Comparison of ENCODE assay signal across 8 cellular contexts in genomic region chr4:6674500-6675149, GRCh38. TPM values are rescaled to one million over a fixed set of nuclear protein-coding genes. Genes with fewer than 3 reads are reported as not detected.
DNase-seq lines count a peak whose midpoint lies in the region; ATAC-seq, FAIRE-seq and TF ChIP-seq lines count a peak whose summit lies in the region.

No MANE protein-coding gene starts in this region.

- peak overlapping the region in 1 of 2 experiments; percentile 40 for H3K4ac ChIP-seq in mesenchymal stem cell (ENCODE audit: low read depth in 1 of 2, low read length in 2 of 2)

- peaks cover 25% of the 10 kb centered on the region for H3K79me1 ChIP-seq in mesenchymal stem cell (replicated peaks; ENCODE audit: low read length, poor library complexity, severe bottlenecking)

- H3K4me1 Mint-ChIP-seq in stimulated activated naive CD8-positive, alpha-beta T cell treated with anti-CD3 and anti-CD28 coated beads, Interleukin-15, amount 100 ng/mL, for 72 hours = peaks cover 64% of the 10 kb centered on the region

- TF ChIP-seq CTCF in NB4 (IDR thresholded peaks at IDR 0.05; ENCODE audit: low read depth, low read length) (peak; percentile 50), coronary artery (IDR thresholded peaks at IDR 0.05) (no peak)

- H3K9me3 ChIP-seq in mesenchymal stem cell (ENCODE audit: control insufficient read depth, low read length) = no peaks in the 10 kb centered on the region

- peak overlapping the region; percentile 76 to 85 for H3K4me3 Mint-ChIP-seq in stimulated activated naive CD8-positive, alpha-beta T cell treated with anti-CD3 and anti-CD28 coated beads, Interleukin-15, amount 100 ng/mL, for 72 hours

- no peak for TF ChIP-seq POLR2A in NB4 (IDR thresholded peaks at IDR 0.05; ENCODE audit: extremely low read depth, insufficient read length)

- WGBS in mesenchymal stem cell = 8% methylated on average over 40 of the region's 40 CpGs

- H2BK5ac ChIP-seq in mesenchymal stem cell (ENCODE audit: low read depth, low read length, poor library complexity, severe bottlenecking) = no peak overlapping the region

- ATAC-seq in HG02623 (IDR thresholded peaks at IDR 0.05; ENCODE audit: unreplicated experiment) = peak; percentile 24
- peak; percentile 58 for ATAC-seq in stimulated activated naive CD8-positive, alpha-beta T cell treated with anti-CD3 and anti-CD28 coated beads, Interleukin-15, amount 100 ng/mL, for 72 hours

- no peaks in the 10 kb centered on the region for H3K27me3 ChIP-seq in mesenchymal stem cell (ENCODE audit: control insufficient read depth in 1 of 2, insufficient read depth in 1 of 2, low read length in 2 of 2)

- H3K27ac Mint-ChIP-seq in stimulated activated naive CD8-positive, alpha-beta T cell treated with anti-CD3 and anti-CD28 coated beads, Interleukin-15, amount 100 ng/mL, for 72 hours = peak overlapping the region; percentile 86 to 97

- no peaks in the 10 kb centered on the region for H3K9me3 Mint-ChIP-seq in stimulated activated naive CD8-positive, alpha-beta T cell treated with anti-CD3 and anti-CD28 coated beads, Interleukin-15, amount 100 ng/mL, for 72 hours

- peaks cover 14 to 30% of the 10 kb centered on the region in 2 experiments for H3K36me3 ChIP-seq in mesenchymal stem cell (ENCODE audit: control insufficient read depth in 1 of 2, insufficient read depth in 2 of 2, low read depth in 1 of 2, low read length in 2 of 2)

- H3K18ac ChIP-seq in mesenchymal stem cell (ENCODE audit: low read depth in 1 of 2, low read length in 2 of 2) = peak overlapping the region; percentile 33 to 79

- H3K4me1 ChIP-seq in mesenchymal stem cell (ENCODE audit: control insufficient read depth, insufficient read depth, low read depth, low read length) = peaks cover 17% of the 10 kb centered on the region

- H3K27ac ChIP-seq in coronary artery (peak overlapping the region; percentile 63 to 88), mesenchymal stem cell (ENCODE audit: low read length, poor library complexity, severe bottlenecking) (no peak overlapping the region)

- peak overlapping the region; percentile 31 for H2BK15ac ChIP-seq in mesenchymal stem cell (ENCODE audit: low read depth, poor library complexity, severe bottlenecking)

- peak overlapping the region in 1 of 2 experiments; percentile 47 for H2BK12ac ChIP-seq in mesenchymal stem cell (ENCODE audit: low read length in 2 of 2)

- H4K8ac ChIP-seq in mesenchymal stem cell (ENCODE audit: low read length) = no peak overlapping the region

- H3K4me2 ChIP-seq in mesenchymal stem cell (ENCODE audit: low read length, poor library complexity, severe bottlenecking) = peak overlapping the region; percentile 83

- peak overlapping the region in 1 of 2 experiments; percentile 68 for H3K14ac ChIP-seq in mesenchymal stem cell (ENCODE audit: low read length in 2 of 2)

- no peak overlapping the region for H4K91ac ChIP-seq in mesenchymal stem cell (ENCODE audit: low read length)

- H2BK120ac ChIP-seq in mesenchymal stem cell (ENCODE audit: low read depth, low read length) = peak overlapping the region; percentile 59

- H3K4me3 ChIP-seq in NB4 (ENCODE audit: low read depth, low read length) (peak overlapping the region; percentile 74), coronary artery (peak overlapping the region; percentile 90), mesenchymal stem cell (ENCODE audit: insufficient read depth in 1 of 2, low read depth in 1 of 2, low read length in 2 of 2) (peak overlapping the region; percentile 83 to 99)

- H3K9ac ChIP-seq in mesenchymal stem cell (ENCODE audit: low read length) = peak overlapping the region; percentile 89

- DNase-seq in GM18507 (ENCODE audit: extremely low spot score, insufficient read length, low read depth) = no peak
- DNase-seq in NB4 (ENCODE audit: low read depth) = peak; percentile 82
- DNase-seq in activated CD4-positive, CD25-positive, alpha-beta regulatory T cell (lab: John Stamatoyannopoulos, UW) = peak in 3 of 4 experiments; percentile 20 to 48 (median 41)
- DNase-seq in coronary artery (ENCODE audit: low spot score) = no peak
- DNase-seq in mesenchymal stem cell = peak; percentile 39
- DNase-seq in stimulated activated naive CD8-positive, alpha-beta T cell treated with anti-CD3 and anti-CD28 coated beads, Interleukin-15, amount 100 ng/mL, for 72 hours = peak; percentile 59 to 76
- no peak for DNase-seq in urothelium cell line (ENCODE audit: low spot score)

- peak overlapping the region; percentile 20 for H2AFZ ChIP-seq in mesenchymal stem cell (ENCODE audit: low read depth, low read length)

- H3K27me3 Mint-ChIP-seq in stimulated activated naive CD8-positive, alpha-beta T cell treated with anti-CD3 and anti-CD28 coated beads, Interleukin-15, amount 100 ng/mL, for 72 hours = no peaks in the 10 kb centered on the region

- peak overlapping the region; percentile 7 for H2AK5ac ChIP-seq in mesenchymal stem cell (ENCODE audit: low read length, severe bottlenecking)

- FAIRE-seq in GM18507 (lab: Jason Lieb, UNC) (peak; percentile 87), urothelium cell line (lab: Jason Lieb, UNC) (no peak)

- peak overlapping the region in 1 of 2 experiments; percentile 5 for H3K23ac ChIP-seq in mesenchymal stem cell (ENCODE audit: low read length in 2 of 2)

RNA-seq across cellular contexts. Expression of gene S100P, which starts 19.1 kb away (rescaled TPM):
- polyA plus RNA-seq in mesenchymal stem cell (2013, experiment 1 of 2) = not detected
- polyA plus RNA-seq in mesenchymal stem cell (2013, experiment 2 of 2) = not detected

RNA-seq across cellular contexts. Expression of gene MRFAP1, which starts 34.1 kb away (rescaled TPM):
- 265 TPM for polyA plus RNA-seq in mesenchymal stem cell (2013, experiment 1 of 2)
- polyA plus RNA-seq in mesenchymal stem cell (2013, experiment 2 of 2) = 268 TPM

RNA-seq across cellular contexts. Expression of gene MRFAP1L1, which starts 35.0 kb away (rescaled TPM):
- polyA plus RNA-seq in mesenchymal stem cell (2013, experiment 1 of 2) = 41.0 TPM
- 43.0 TPM for polyA plus RNA-seq in mesenchymal stem cell (2013, experiment 2 of 2)

RNA-seq across cellular contexts. Expression of gene BLOC1S4, which starts 41.3 kb away (rescaled TPM):
- polyA plus RNA-seq in mesenchymal stem cell (2013, experiment 1 of 2) = 19.9 TPM
- 19.9 TPM for polyA plus RNA-seq in mesenchymal stem cell (2013, experiment 2 of 2)

Comparison
In these comparisons a context has a peak if more than half of its experiments do, and no peak if none do; other contexts are left out.
1. DNase-seq: peak in NB4 (single experiment), activated CD4-positive, CD25-positive, alpha-beta regulatory T cell (3 of 4), mesenchymal stem cell (single experiment) and stimulated activated naive CD8-positive, alpha-beta T cell treated with anti-CD3 and anti-CD28 coated beads, Interleukin-15, amount 100 ng/mL, for 72 hours (2 of 2); none in GM18507 (single experiment), coronary artery (single experiment) and urothelium cell line (single experiment).
2. Peak in every context shown above with its lines, with median percentiles within 50 percentile points of each other: H3K4me3 ChIP-seq.